In genomic region chr13:98802999-98803666, GRCh38 we compare ENCODE assay signal across 25 cellular contexts. TPM values are rescaled to one million over a fixed set of nuclear protein-coding genes. Genes with fewer than 3 reads are reported as not detected.
"Had no signal": no experiment of that assay in that cellular context is flagged by ENCODE, and none has a peak within 500 bp of the region (broad histone marks: within the 10 kb centered on the region; RNA-seq: fewer than 3 reads in every experiment).

No MANE protein-coding gene starts in this region.

- H3K4me3 Mint-ChIP-seq: activated CD4-positive, alpha-beta T cell treated with anti-CD3 and anti-CD28 coated beads for 36 hours; activated naive CD4-positive, alpha-beta T cell treated with anti-CD3 and anti-CD28 coated beads for 36 hours; activated naive CD8-positive, alpha-beta T cell treated with anti-CD3 and anti-CD28 coated beads, Interleukin-2, amount 50 U/mL, for 24 hours; activated T-cell treated with anti-CD3 and anti-CD28 coated beads, Interleukin-2, amount 50 U/mL, for 24 hours; endodermal cell; natural killer cell treated with Interleukin-12 subunit alpha and Interleukin-12 subunit beta and Interleukin-15 and Interleukin-18, amount 100 ng/mL, for 72 hours; stimulated activated memory B cell treated with anti-CD40 and anti-IgM and Interleukin-4, amounts not matched to agents 10 μg/mL and 1 μg/mL and 100 μg/mL, for 72 hours had no signal

- H3K27me3 Mint-ChIP-seq: activated CD4-positive, alpha-beta T cell treated with anti-CD3 and anti-CD28 coated beads for 36 hours; activated naive CD8-positive, alpha-beta T cell treated with anti-CD3 and anti-CD28 coated beads, Interleukin-2, amount 50 U/mL, for 24 hours; activated T-cell treated with anti-CD3 and anti-CD28 coated beads, Interleukin-2, amount 50 U/mL, for 24 hours; natural killer cell treated with Interleukin-12 subunit alpha and Interleukin-12 subunit beta and Interleukin-15 and Interleukin-18, amount 100 ng/mL, for 72 hours; stimulated activated memory B cell treated with anti-CD40 and anti-IgM and Interleukin-4, amounts not matched to agents 10 μg/mL and 1 μg/mL and 100 μg/mL, for 72 hours had no signal

- DNase-seq: activated CD4-positive, alpha-beta T cell treated with anti-CD3 and anti-CD28 coated beads for 36 hours; activated CD4-positive, alpha-beta T cell treated with anti-CD3 and anti-CD28 coated beads, Interleukin-2, amount 50 U/mL, for 4 hours; activated CD8-positive, alpha-beta memory T cell treated with anti-CD3 and anti-CD28 coated beads for 24 hours; activated CD8-positive, alpha-beta memory T cell treated with anti-CD3 and anti-CD28 coated beads, Interleukin-2, amount 50 U/mL, for 4 hours; activated naive CD4-positive, alpha-beta T cell treated with anti-CD3 and anti-CD28 coated beads for 36 hours; activated naive CD8-positive, alpha-beta T cell treated with anti-CD3 and anti-CD28 coated beads, Interleukin-2, amount 50 U/mL, for 24 hours; activated T-cell treated with anti-CD3 and anti-CD28 coated beads, Interleukin-2, amount 50 U/mL, for 24 hours; cerebellar nuclear complex; endodermal cell; glutamatergic neuron; hippocampal formation; kidney glomerular epithelial cell; left ventricle myocardium inferior; mammary epithelial cell; midbrain; right cardiac atrium; stomach; transverse colon; WERI-Rb-1 had no signal

- H3K27ac Mint-ChIP-seq: activated CD4-positive, alpha-beta T cell treated with anti-CD3 and anti-CD28 coated beads for 36 hours; activated naive CD4-positive, alpha-beta T cell treated with anti-CD3 and anti-CD28 coated beads for 36 hours; activated naive CD8-positive, alpha-beta T cell treated with anti-CD3 and anti-CD28 coated beads, Interleukin-2, amount 50 U/mL, for 24 hours; activated T-cell treated with anti-CD3 and anti-CD28 coated beads, Interleukin-2, amount 50 U/mL, for 24 hours; endodermal cell; natural killer cell treated with Interleukin-12 subunit alpha and Interleukin-12 subunit beta and Interleukin-15 and Interleukin-18, amount 100 ng/mL, for 72 hours; stimulated activated memory B cell treated with anti-CD40 and anti-IgM and Interleukin-4, amounts not matched to agents 10 μg/mL and 1 μg/mL and 100 μg/mL, for 72 hours had no signal

- ATAC-seq: activated CD4-positive, alpha-beta T cell treated with anti-CD3 and anti-CD28 coated beads for 36 hours; activated naive CD8-positive, alpha-beta T cell treated with anti-CD3 and anti-CD28 coated beads, Interleukin-2, amount 50 U/mL, for 24 hours; natural killer cell treated with Interleukin-12 subunit alpha and Interleukin-12 subunit beta and Interleukin-15 and Interleukin-18, amount 100 ng/mL, for 72 hours; stimulated activated memory B cell treated with anti-CD40 and anti-IgM and Interleukin-4, amounts not matched to agents 10 μg/mL and 1 μg/mL and 100 μg/mL, for 72 hours had no signal

- H3K9me3 Mint-ChIP-seq: activated naive CD4-positive, alpha-beta T cell treated with anti-CD3 and anti-CD28 coated beads for 36 hours; activated naive CD8-positive, alpha-beta T cell treated with anti-CD3 and anti-CD28 coated beads, Interleukin-2, amount 50 U/mL, for 24 hours; activated T-cell treated with anti-CD3 and anti-CD28 coated beads, Interleukin-2, amount 50 U/mL, for 24 hours; endodermal cell; natural killer cell treated with Interleukin-12 subunit alpha and Interleukin-12 subunit beta and Interleukin-15 and Interleukin-18, amount 100 ng/mL, for 72 hours; stimulated activated memory B cell treated with anti-CD40 and anti-IgM and Interleukin-4, amounts not matched to agents 10 μg/mL and 1 μg/mL and 100 μg/mL, for 72 hours had no signal

- H3K27me3 ChIP-seq: stomach, transverse colon, vagina had no signal

- H3K4me1 ChIP-seq: parathyroid adenoma, stomach had no signal

- H3K4me1 Mint-ChIP-seq: activated CD4-positive, alpha-beta T cell treated with anti-CD3 and anti-CD28 coated beads for 36 hours; activated naive CD8-positive, alpha-beta T cell treated with anti-CD3 and anti-CD28 coated beads, Interleukin-2, amount 50 U/mL, for 24 hours; stimulated activated memory B cell treated with anti-CD40 and anti-IgM and Interleukin-4, amounts not matched to agents 10 μg/mL and 1 μg/mL and 100 μg/mL, for 72 hours had no signal

- H3K4me3 ChIP-seq: coronary artery, left ventricle myocardium inferior, skin epidermis, stomach, transverse colon, vagina had no signal

- H3K9me3 ChIP-seq: left ventricle myocardium inferior, stomach, transverse colon, vagina had no signal

- H3K27ac ChIP-seq: coronary artery, left ventricle myocardium inferior, parathyroid adenoma, stomach, vagina, WERI-Rb-1 had no signal

- H3K36me3 Mint-ChIP-seq: natural killer cell treated with Interleukin-12 subunit alpha and Interleukin-12 subunit beta and Interleukin-15 and Interleukin-18, amount 100 ng/mL, for 72 hours had no signal

RNA-seq across cellular contexts. Expression of gene SLC15A1, which starts 50.7 kb away (rescaled TPM):
- total RNA-seq: activated CD4-positive, alpha-beta T cell treated with anti-CD3 and anti-CD28 coated beads for 36 hours; activated naive CD4-positive, alpha-beta T cell treated with anti-CD3 and anti-CD28 coated beads for 36 hours; left ventricle myocardium inferior; natural killer cell treated with Interleukin-12 subunit alpha and Interleukin-12 subunit beta and Interleukin-15 and Interleukin-18, amount 100 ng/mL, for 72 hours had no signal
- polyA plus RNA-seq: right cardiac atrium had no signal
